2 cellular contexts compared by ENCODE assay signal in the genomic region with DNA sequence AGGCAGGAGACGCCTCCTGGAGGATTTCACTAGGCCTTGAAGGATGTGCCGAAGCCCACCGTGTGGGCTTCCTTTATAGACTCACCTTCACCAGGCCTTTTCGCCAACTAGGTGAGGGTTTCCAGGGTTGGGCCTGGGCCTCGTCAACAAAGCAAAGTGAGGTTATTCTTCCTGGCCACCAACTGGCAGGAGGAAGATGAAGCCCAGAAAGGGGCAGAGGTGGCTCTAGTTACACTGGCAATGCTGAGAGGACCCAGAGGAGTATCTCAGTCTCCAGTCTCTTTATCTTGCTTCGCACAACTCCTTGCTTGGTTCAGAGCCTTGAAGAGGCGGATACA.
TF ChIP-seq lines count a peak whose summit lies in the region.

No MANE protein-coding gene starts in this region.

TF ChIP-seq in SK-N-SH, 30 proteins besides CTCF, POLR2A, EP300 and RAD21 (continued from another document):
- TF ChIP-seq, protein P1, sequence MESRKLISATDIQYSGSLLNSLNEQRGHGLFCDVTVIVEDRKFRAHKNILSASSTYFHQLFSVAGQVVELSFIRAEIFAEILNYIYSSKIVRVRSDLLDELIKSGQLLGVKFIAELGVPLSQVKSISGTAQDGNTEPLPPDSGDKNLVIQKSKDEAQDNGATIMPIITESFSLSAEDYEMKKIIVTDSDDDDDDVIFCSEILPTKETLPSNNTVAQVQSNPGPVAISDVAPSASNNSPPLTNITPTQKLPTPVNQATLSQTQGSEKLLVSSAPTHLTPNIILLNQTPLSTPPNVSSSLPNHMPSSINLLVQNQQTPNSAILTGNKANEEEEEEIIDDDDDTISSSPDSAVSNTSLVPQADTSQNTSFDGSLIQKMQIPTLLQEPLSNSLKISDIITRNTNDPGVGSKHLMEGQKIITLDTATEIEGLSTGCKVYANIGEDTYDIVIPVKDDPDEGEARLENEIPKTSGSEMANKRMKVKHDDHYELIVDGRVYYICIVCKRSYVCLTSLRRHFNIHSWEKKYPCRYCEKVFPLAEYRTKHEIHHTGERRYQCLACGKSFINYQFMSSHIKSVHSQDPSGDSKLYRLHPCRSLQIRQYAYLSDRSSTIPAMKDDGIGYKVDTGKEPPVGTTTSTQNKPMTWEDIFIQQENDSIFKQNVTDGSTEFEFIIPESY (IDR thresholded peaks at IDR 0.05; ENCODE audit: borderline replicate concordance, low read depth), result no peak
- TF ChIP-seq, protein P2, sequence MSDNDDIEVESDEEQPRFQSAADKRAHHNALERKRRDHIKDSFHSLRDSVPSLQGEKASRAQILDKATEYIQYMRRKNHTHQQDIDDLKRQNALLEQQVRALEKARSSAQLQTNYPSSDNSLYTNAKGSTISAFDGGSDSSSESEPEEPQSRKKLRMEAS (IDR thresholded peaks at IDR 0.05; ENCODE audit: low read depth), result no peak
TF ChIP-seq in SK-N-SH: peak in this region for 0.

TF ChIP-seq in SK-N-SH treated with all-trans-retinoic acid at 6 μM for 48 hours, 23 proteins besides CTCF, POLR2A, EP300 and RAD21 (continued from another document):
- TF ChIP-seq TOX (CRISPR knock-in tag; IDR thresholded peaks at IDR 0.05; ENCODE audit: borderline replicate concordance) (no peak), PPARA (CRISPR knock-in tag; IDR thresholded peaks at IDR 0.05; ENCODE audit: borderline replicate concordance) (no peak), GLIS3 (CRISPR knock-in tag; IDR thresholded peaks at IDR 0.05) (no peak), SNAI2 (CRISPR knock-in tag; IDR thresholded peaks at IDR 0.05) (no peak), CSDC2 (CRISPR knock-in tag; IDR thresholded peaks at IDR 0.05) (no peak), OSR1 (CRISPR knock-in tag; IDR thresholded peaks at IDR 0.05) (no peak), ZNF565 (CRISPR knock-in tag; conservative IDR thresholded peaks at IDR 0.05; ENCODE audit: low read depth) (no peak), ZC3H10 (CRISPR knock-in tag; IDR thresholded peaks at IDR 0.05) (no peak), BACH2 (CRISPR knock-in tag; IDR thresholded peaks at IDR 0.05; ENCODE audit: borderline replicate concordance) (no peak), ZNF70 (CRISPR knock-in tag; IDR thresholded peaks at IDR 0.05) (no peak), ISL1 (CRISPR knock-in tag; IDR thresholded peaks at IDR 0.05) (no peak)
- TF ChIP-seq, protein P3, sequence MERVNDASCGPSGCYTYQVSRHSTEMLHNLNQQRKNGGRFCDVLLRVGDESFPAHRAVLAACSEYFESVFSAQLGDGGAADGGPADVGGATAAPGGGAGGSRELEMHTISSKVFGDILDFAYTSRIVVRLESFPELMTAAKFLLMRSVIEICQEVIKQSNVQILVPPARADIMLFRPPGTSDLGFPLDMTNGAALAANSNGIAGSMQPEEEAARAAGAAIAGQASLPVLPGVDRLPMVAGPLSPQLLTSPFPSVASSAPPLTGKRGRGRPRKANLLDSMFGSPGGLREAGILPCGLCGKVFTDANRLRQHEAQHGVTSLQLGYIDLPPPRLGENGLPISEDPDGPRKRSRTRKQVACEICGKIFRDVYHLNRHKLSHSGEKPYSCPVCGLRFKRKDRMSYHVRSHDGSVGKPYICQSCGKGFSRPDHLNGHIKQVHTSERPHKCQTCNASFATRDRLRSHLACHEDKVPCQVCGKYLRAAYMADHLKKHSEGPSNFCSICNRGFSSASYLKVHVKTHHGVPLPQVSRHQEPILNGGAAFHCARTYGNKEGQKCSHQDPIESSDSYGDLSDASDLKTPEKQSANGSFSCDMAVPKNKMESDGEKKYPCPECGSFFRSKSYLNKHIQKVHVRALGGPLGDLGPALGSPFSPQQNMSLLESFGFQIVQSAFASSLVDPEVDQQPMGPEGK (CRISPR knock-in tag; IDR thresholded peaks at IDR 0.05; ENCODE audit: borderline replicate concordance), result no peak
- TF ChIP-seq, protein P4, sequence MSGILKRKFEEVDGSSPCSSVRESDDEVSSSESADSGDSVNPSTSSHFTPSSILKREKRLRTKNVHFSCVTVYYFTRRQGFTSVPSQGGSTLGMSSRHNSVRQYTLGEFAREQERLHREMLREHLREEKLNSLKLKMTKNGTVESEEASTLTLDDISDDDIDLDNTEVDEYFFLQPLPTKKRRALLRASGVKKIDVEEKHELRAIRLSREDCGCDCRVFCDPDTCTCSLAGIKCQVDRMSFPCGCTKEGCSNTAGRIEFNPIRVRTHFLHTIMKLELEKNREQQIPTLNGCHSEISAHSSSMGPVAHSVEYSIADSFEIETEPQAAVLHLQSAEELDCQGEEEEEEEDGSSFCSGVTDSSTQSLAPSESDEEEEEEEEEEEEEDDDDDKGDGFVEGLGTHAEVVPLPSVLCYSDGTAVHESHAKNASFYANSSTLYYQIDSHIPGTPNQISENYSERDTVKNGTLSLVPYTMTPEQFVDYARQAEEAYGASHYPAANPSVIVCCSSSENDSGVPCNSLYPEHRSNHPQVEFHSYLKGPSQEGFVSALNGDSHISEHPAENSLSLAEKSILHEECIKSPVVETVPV (CRISPR knock-in tag; IDR thresholded peaks at IDR 0.05), result no peak
- TF ChIP-seq, protein P5, sequence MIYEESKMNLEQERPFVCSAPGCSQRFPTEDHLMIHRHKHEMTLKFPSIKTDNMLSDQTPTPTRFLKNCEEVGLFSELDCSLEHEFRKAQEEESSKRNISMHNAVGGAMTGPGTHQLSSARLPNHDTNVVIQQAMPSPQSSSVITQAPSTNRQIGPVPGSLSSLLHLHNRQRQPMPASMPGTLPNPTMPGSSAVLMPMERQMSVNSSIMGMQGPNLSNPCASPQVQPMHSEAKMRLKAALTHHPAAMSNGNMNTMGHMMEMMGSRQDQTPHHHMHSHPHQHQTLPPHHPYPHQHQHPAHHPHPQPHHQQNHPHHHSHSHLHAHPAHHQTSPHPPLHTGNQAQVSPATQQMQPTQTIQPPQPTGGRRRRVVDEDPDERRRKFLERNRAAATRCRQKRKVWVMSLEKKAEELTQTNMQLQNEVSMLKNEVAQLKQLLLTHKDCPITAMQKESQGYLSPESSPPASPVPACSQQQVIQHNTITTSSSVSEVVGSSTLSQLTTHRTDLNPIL (CRISPR knock-in tag; IDR thresholded peaks at IDR 0.05; ENCODE audit: low read depth), result no peak
